In the genomic region with DNA sequence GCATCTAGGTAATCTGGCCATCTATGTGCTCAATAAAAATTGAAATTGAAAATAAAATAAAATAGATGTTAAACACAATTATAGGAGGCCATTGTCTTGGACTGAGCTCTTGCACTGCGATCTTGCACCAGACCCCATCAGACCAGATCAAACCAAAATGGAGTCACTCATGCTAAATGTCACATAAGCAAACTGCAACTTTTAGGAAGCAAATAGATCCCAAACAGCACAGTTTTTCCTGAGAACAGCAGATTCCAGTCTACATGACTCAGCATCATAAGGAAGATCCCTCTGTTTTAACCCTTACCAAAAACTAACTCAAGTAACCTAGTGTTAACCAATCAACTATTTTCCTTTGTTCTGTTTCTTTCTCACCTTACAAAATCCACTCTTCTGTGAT, we compare ENCODE assay signal across 14 cellular contexts. TPM values are rescaled to one million over a fixed set of nuclear protein-coding genes. Genes with fewer than 3 reads are reported as not detected.
"Had no signal": no experiment of that assay in that cellular context is flagged by ENCODE, and none has a peak within 500 bp of the region (broad histone marks: within the 10 kb centered on the region; RNA-seq: fewer than 3 reads in every experiment).

No MANE protein-coding gene starts in this region.

- H2AFZ ChIP-seq: parathyroid adenoma had no signal

- H3K27ac ChIP-seq: adrenal gland, body of pancreas, foreskin keratinocyte, heart left ventricle, parathyroid adenoma, skin epidermis had no signal

- H3K27me3 ChIP-seq: adrenal gland, body of pancreas, foreskin keratinocyte, heart left ventricle had no signal

- H3K79me2 ChIP-seq: parathyroid adenoma had no signal

- H3K4me3 ChIP-seq: adrenal gland, body of pancreas, heart left ventricle, skin epidermis had no signal

- H3K36me3 ChIP-seq: adrenal gland, heart left ventricle had no signal

- FAIRE-seq: urothelium cell line had no signal

- DNase-seq: activated naive CD4-positive, alpha-beta T cell treated with anti-CD3 and anti-CD28 coated beads, Interleukin-2, amount 50 U/mL, for 16 hours; adrenal gland; body of pancreas; cerebellar nuclear complex; endodermal cell; erythroblast; foreskin keratinocyte; heart left ventricle; islet precursor cell; left ventricle myocardium superior had no signal

- H3K4me1 ChIP-seq: adrenal gland, heart left ventricle had no signal

- ATAC-seq: body of pancreas, foreskin keratinocyte, heart left ventricle, left ventricle myocardium superior had no signal

- H3K9ac ChIP-seq: parathyroid adenoma had no signal

- H3K9me3 ChIP-seq: adrenal gland, body of pancreas, heart left ventricle had no signal

RNA-seq across cellular contexts. Expression of gene LRP1B, which starts 57.7 kb away (rescaled TPM):
- total RNA-seq: activated T-helper 2 cell treated with anti-CD3 and anti-CD28 coated beads, Interferon-gamma antibody, Interleukin-2, Interleukin-4, amounts not matched to agents 10 μg/mL and 5 μg/mL and 100 μg/mL, durations not matched to agents 14 hours and 24 hours and 36 hours; foreskin keratinocyte had no signal
